Comparison of ENCODE assay signal across 8 cellular contexts in the genomic region with DNA sequence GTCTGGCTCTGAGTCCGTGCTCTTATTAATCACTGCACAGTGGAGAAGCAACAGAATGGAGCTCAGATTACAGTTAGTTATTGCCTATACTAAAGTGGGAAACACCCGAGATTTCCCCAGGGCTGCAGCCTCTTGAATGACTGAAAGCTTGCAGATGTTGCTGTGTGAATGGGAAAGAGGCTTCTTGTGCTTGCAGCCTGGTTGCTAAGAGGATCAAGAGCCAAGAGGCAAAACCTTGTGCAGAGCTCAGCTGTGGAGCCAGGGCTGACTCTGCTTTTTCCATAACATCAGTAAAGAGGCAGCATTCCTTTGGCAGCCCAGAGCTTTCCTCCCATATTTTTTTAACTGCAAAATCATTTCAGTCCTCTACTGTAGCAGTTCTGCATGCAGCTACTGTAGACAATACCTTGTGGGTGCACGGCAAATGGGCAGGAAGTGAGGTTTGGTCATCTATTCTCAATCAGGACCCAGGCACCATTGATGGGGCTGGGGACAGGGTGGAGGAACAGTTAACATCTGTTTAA.
DNase-seq lines count a peak whose midpoint lies in the region; ATAC-seq, FAIRE-seq and TF ChIP-seq lines count a peak whose summit lies in the region.

No MANE protein-coding gene starts in this region.

- ATAC-seq in HG02759 (IDR thresholded peaks at IDR 0.05; ENCODE audit: unreplicated experiment), result peak; percentile 83
- 0 out of 3 replicates have a peak, but pooled peaks have one; percentile 21 for ATAC-seq in RWPE2 (ENCODE audit: low read depth)

- intact Hi-C loops in activated naive CD4-positive, alpha-beta T cell treated with anti-CD3 and anti-CD28 coated beads for 36 hours (cut with micrococcal nuclease), result no loop called here

- no peak for FAIRE-seq in small intestine (lab: Jason Lieb, UNC)

- H3K36me3 ChIP-seq in RWPE2 (ENCODE audit: low read depth) (peaks cover 12% of the 10 kb centered on the region), small intestine (ENCODE audit: control insufficient read depth in 2 of 2, insufficient read depth in 2 of 2, low read length in 2 of 2) (peaks cover 0 to 4% of the 10 kb centered on the region in 2 donors)

- CTCF ChIA-PET in activated naive CD4-positive, alpha-beta T cell treated with anti-CD3 and anti-CD28 coated beads for 36 hours (lab: Charles Lee), result interaction anchor here (0.6 to 1.4 kb wide), 3 partner anchors 36 to 483 kb away, joined by 3 to 5 read pairs (median 4); no protein-coding TSS in a partner anchor

- peaks cover 10% of the 10 kb centered on the region for H3K9me3 Mint-ChIP-seq in activated naive CD4-positive, alpha-beta T cell treated with anti-CD3 and anti-CD28 coated beads for 36 hours

- no peaks in the 10 kb centered on the region for H3K27me3 Mint-ChIP-seq in activated naive CD4-positive, alpha-beta T cell treated with anti-CD3 and anti-CD28 coated beads for 36 hours (ENCODE audit: low read depth)

- H3K9me3 ChIP-seq in RWPE2 (ENCODE audit: severe bottlenecking) (peaks cover 3% of the 10 kb centered on the region), small intestine (ENCODE audit: control insufficient read depth, low read depth) (peaks cover 3% of the 10 kb centered on the region)

- TF ChIP-seq CTCF in GM10266 (IDR thresholded peaks at IDR 0.05; ENCODE audit: control insufficient read depth, insufficient read depth, low read depth, missing control alignments), result no peak
- no peak for TF ChIP-seq CTCF in RWPE2 (IDR thresholded peaks at IDR 0.05; ENCODE audit: poor library complexity, severe bottlenecking)

- H3K4me3 ChIP-seq in RWPE2 (ENCODE audit: severe bottlenecking) (no peak overlapping the region), small intestine (ENCODE audit: low read depth in 1 of 2, low read length in 2 of 2) (no peak overlapping the region)

- no peak overlapping the region for H3K4me3 Mint-ChIP-seq in activated naive CD4-positive, alpha-beta T cell treated with anti-CD3 and anti-CD28 coated beads for 36 hours

- DNase-seq in GM10266 (ENCODE audit: extremely low spot score) (peak; percentile 24), RWPE2 (ENCODE audit: low spot score) (no peak), iris pigment epithelial cell (ENCODE audit: low read depth) (peak; percentile 73), small intestine (no peak), SIG-M5 (lab: John Stamatoyannopoulos, UW) (no peak)
- DNase-seq in activated naive CD4-positive, alpha-beta T cell treated with anti-CD3 and anti-CD28 coated beads for 36 hours, result no peak
- DNase-seq in activated CD4-positive, CD25-positive, alpha-beta regulatory T cell treated with anti-CD3 and anti-CD28 coated beads, Interleukin-2, amount 50 U/mL, for 72 hours, result no peak

- no peaks in the 10 kb centered on the region for H3K27me3 ChIP-seq in RWPE2 (ENCODE audit: insufficient read depth, poor library complexity, severe bottlenecking)
- H3K27me3 ChIP-seq in small intestine (ENCODE audit: control insufficient read depth in 2 of 2, insufficient read depth in 2 of 2, low read length in 2 of 2), result no peaks in the 10 kb centered on the region

- no peak overlapping the region for H3K27ac Mint-ChIP-seq in activated naive CD4-positive, alpha-beta T cell treated with anti-CD3 and anti-CD28 coated beads for 36 hours

- no peaks in the 10 kb centered on the region for H3K4me1 ChIP-seq in RWPE2 (ENCODE audit: insufficient read depth, poor library complexity, severe bottlenecking)
- no peaks in the 10 kb centered on the region for H3K4me1 ChIP-seq in small intestine (ENCODE audit: control insufficient read depth in 2 of 2, insufficient read depth in 1 of 2, low read depth in 1 of 2, low read length in 1 of 2)

- 26 to 47% (median 40%) methylated on average over 3 of the region's 3 CpGs for WGBS in small intestine, 3 donors

- no peaks in the 10 kb centered on the region for H3K4me1 Mint-ChIP-seq in activated naive CD4-positive, alpha-beta T cell treated with anti-CD3 and anti-CD28 coated beads for 36 hours (ENCODE audit: low read depth)

- H3K27ac ChIP-seq in RWPE2 (ENCODE audit: poor library complexity, severe bottlenecking) (no peak overlapping the region), small intestine (ENCODE audit: low read depth in 1 of 2, low read length in 1 of 2) (no peak overlapping the region)

- H3K36me3 Mint-ChIP-seq in activated naive CD4-positive, alpha-beta T cell treated with anti-CD3 and anti-CD28 coated beads for 36 hours (ENCODE audit: low read depth), result peaks cover 3% of the 10 kb centered on the region

Comparison
In these comparisons a context has a peak if more than half of its experiments do, and no peak if none do; other contexts are left out.
1. DNase-seq: peak in GM10266 (single experiment) and iris pigment epithelial cell (single experiment); none in RWPE2 (single experiment), activated naive CD4-positive, alpha-beta T cell treated with anti-CD3 and anti-CD28 coated beads for 36 hours (single experiment), small intestine (single experiment), SIG-M5 (single experiment) and activated CD4-positive, CD25-positive, alpha-beta regulatory T cell treated with anti-CD3 and anti-CD28 coated beads, Interleukin-2, amount 50 U/mL, for 72 hours (single experiment).